In genomic region chr15:47037003-47037402, GRCh38 we compare ENCODE assay signal across 23 cellular contexts.
DNase-seq lines count a peak whose midpoint lies in the region; TF ChIP-seq lines count a peak whose summit lies in the region.
"Had no signal": no experiment of that assay in that cellular context is flagged by ENCODE, and none has a peak within 500 bp of the region (broad histone marks: within the 10 kb centered on the region; RNA-seq: fewer than 3 reads in every experiment).

No MANE protein-coding gene starts in this region.

- H3K4me3 ChIP-seq in GM12865 (ENCODE audit: low read depth, low read length) (no peak overlapping the region), MM.1S (ENCODE audit: low read length) (no peak overlapping the region)
- H3K4me3 ChIP-seq: BLaER1, GM12878 had no signal

- no peak overlapping the region for H3K27ac ChIP-seq in MM.1S (ENCODE audit: low read length)
- H3K27ac ChIP-seq: BLaER1 had no signal

- H3K27me3 ChIP-seq in MM.1S (replicated peaks; ENCODE audit: insufficient read depth, low read length) = no peaks in the 10 kb centered on the region
- H3K27me3 ChIP-seq: BE2C, BLaER1 had no signal

- H3K9me3 ChIP-seq in MM.1S (replicated peaks; ENCODE audit: insufficient read depth, low read length) = no peaks in the 10 kb centered on the region
- H3K9me3 ChIP-seq: BE2C, BLaER1 had no signal

- no peaks in the 10 kb centered on the region for H4K20me1 ChIP-seq in MM.1S (ENCODE audit: insufficient read depth, low read length)
- H4K20me1 ChIP-seq: BLaER1 had no signal

- DNase-seq in GM12865 (ENCODE audit: low read depth) (peak; percentile 7), MM.1S (peak; percentile 23), cerebellar cortex (ENCODE audit: low spot score) (peak; percentile 2), NCI-H345 treated with DMSO at 0.1 percent for 48 hours (lab: John Stamatoyannopoulos, UW; ENCODE audit: unreplicated experiment) (no peak), NCI-H2081 (lab: John Stamatoyannopoulos, UW) (no peak), RKO (ENCODE audit: low spot score) (no peak)
- DNase-seq: 8988T; ACHN; BE2C; C1 segment of cervical spinal cord; CD4-positive, alpha-beta memory T cell; CD4-positive, CD25-positive, alpha-beta regulatory T cell; CD8-positive, alpha-beta memory T cell; COR-L47; DMS 273 treated with DMSO at 0.1 percent for 48 hours; DMS153; DMS53; DMS79; DND-41; EL; GF-D8 had no signal

- no peak overlapping the region for H2AFZ ChIP-seq in MM.1S (ENCODE audit: low read length)

- no peaks in the 10 kb centered on the region for H3K36me3 ChIP-seq in MM.1S (replicated peaks; ENCODE audit: insufficient read depth, low read length)
- H3K36me3 ChIP-seq: BE2C, BLaER1 had no signal

- H3K9me2 ChIP-seq in MM.1S (replicated peaks; ENCODE audit: insufficient read depth, low read length) = no peaks in the 10 kb centered on the region

- H3K9ac ChIP-seq in MM.1S (ENCODE audit: low read length) = no peak overlapping the region
- H3K9ac ChIP-seq: BLaER1 had no signal

- H3K4me2 ChIP-seq in MM.1S (ENCODE audit: low read depth, low read length) = no peak overlapping the region
- H3K4me2 ChIP-seq: BLaER1 had no signal

- no peaks in the 10 kb centered on the region for H3K79me2 ChIP-seq in MM.1S (ENCODE audit: low read length)

- TF ChIP-seq CTCF in GM12865 (IDR thresholded peaks at IDR 0.05; ENCODE audit: insufficient read depth, low read depth, low read length, missing control alignments) (no peak), MM.1S (IDR thresholded peaks at IDR 0.05; ENCODE audit: low read length) (no peak)

- H3K4me1 ChIP-seq in MM.1S (ENCODE audit: low read length) = no peaks in the 10 kb centered on the region
- H3K4me1 ChIP-seq: BE2C, BLaER1 had no signal

- H3F3A ChIP-seq in MM.1S (ENCODE audit: insufficient read depth, low read length) = no peaks in the 10 kb centered on the region

Comparison
In these comparisons a context has a peak if more than half of its experiments do, and no peak if none do; other contexts are left out.
1. DNase-seq: peak in GM12865 (single experiment), MM.1S (single experiment) and cerebellar cortex (single experiment); none in NCI-H345 treated with DMSO at 0.1 percent for 48 hours (single experiment), NCI-H2081 (0 of 2) and RKO (single experiment).